1 cellular context compared by ENCODE assay signal in the genomic region with DNA sequence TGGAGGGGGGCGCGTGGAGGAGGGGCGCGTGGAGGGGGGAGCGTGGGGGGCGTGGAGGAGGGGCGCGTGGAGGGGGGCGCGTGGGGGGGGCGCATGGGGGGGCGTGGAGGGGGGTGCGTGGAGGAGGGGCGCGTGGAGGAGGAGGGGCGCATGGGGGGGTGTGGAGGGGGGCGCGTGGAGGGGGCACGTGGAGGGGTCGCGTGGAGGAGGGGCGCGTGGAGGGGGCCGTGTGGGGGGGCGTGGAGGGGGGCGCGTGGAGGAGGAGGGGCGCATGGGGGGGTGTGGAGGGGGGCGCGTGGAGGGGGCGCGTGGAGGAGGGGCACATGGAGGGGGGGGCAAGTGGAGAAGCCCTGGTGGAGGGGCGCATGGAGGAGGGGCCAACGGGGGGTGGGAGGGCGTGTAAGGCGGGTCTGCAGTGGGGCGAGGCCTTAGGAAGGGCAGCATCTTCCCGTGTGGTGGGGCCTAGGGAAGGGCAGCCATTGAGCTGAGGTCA.
TF ChIP-seq lines count a peak whose summit lies in the region.

No MANE protein-coding gene starts in this region.

TF ChIP-seq in WTC11, 78 proteins besides CTCF, POLR2A, EP300 and RAD21 (continued from another document):
- TF ChIP-seq E2F1 (CRISPR knock-in tag; IDR thresholded peaks at IDR 0.05) (no peak), TP53 (CRISPR knock-in tag; IDR thresholded peaks at IDR 0.05) (no peak)
TF ChIP-seq in WTC11: peak in this region for 0.
